26 cellular contexts compared by ENCODE assay signal in the genomic region with DNA sequence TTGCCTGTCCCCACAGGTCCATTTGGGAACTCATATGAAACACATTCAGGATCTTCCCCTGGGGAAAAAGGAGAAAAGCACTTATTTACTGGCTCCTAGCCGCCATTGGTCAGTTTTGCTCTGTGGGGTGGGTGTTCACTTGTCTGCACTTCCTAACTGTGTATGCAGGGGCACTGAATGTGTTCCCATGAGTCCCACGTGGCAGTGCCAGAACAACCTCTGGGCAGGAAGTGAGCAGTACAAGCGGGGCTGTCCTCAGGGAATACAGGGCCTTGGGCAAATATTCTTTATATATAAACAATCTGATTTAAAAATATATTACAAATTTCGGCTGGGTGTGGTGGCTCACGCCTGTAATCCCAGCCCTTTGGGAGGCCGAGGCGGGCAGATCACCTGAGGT. TPM values are rescaled to one million over a fixed set of nuclear protein-coding genes. Genes with fewer than 3 reads are reported as not detected.
"Had no signal": no experiment of that assay in that cellular context is flagged by ENCODE, and none has a peak within 500 bp of the region (broad histone marks: within the 10 kb centered on the region; RNA-seq: fewer than 3 reads in every experiment).

No MANE protein-coding gene starts in this region.

- H3K9me2 ChIP-seq: SK-N-SH had no signal

- H3K4me1 Mint-ChIP-seq: IgD-negative memory B cell, T-cell had no signal

- H3K4me3 Mint-ChIP-seq: T-cell; T-helper 1 cell treated with Interleukin-12 subunit alpha and Interleukin-12 subunit beta and Interleukin-4 antibody, amounts not matched to agents 30 μg/mL and 1 μg/mL, for 36 hours had no signal

- H3K9me3 Mint-ChIP-seq: T-cell; T-helper 1 cell treated with Interleukin-12 subunit alpha and Interleukin-12 subunit beta and Interleukin-4 antibody, amounts not matched to agents 30 μg/mL and 1 μg/mL, for 36 hours had no signal

- H3K4me2 ChIP-seq: KMS-11, SK-N-SH had no signal

- DNase-seq: Kasumi-1, MV-4-11, NCI-H1092, NCI-H1105 treated with DMSO at 0.1 percent for 48 hours, NCI-H1436, NCI-H187, NCI-H2029, NCI-H2081 treated with DMSO at 0.1 percent for 48 hours, NCI-H2171 treated with DMSO at 0.1 percent for 48 hours, NCI-H345, NCI-H446 treated with DMSO at 0.1 percent for 48 hours, NCI-H524, NCI-H526 treated with DMSO at 0.1 percent for 48 hours, NCI-H774, Right ventricle myocardium superior, RPMI8226, SIG-M5, SK-N-SH, SW 1271, T-cell had no signal

- ATAC-seq: K562, T-cell had no signal

- H3K4me3 ChIP-seq: K562, SJSA1 had no signal

- H3K27ac Mint-ChIP-seq: IgD-negative memory B cell; T-cell; T-helper 1 cell treated with Interleukin-12 subunit alpha and Interleukin-12 subunit beta and Interleukin-4 antibody, amounts not matched to agents 30 μg/mL and 1 μg/mL, for 36 hours had no signal

- H3K36me3 Mint-ChIP-seq: IgD-negative memory B cell, T-cell had no signal

- H3K9me3 ChIP-seq: SJSA1, SK-N-SH had no signal

- H3K4me1 ChIP-seq: SJSA1 had no signal

- H3K27ac ChIP-seq: HL-60, KMS-11, SJSA1 had no signal

- H3K27me3 ChIP-seq: SJSA1 had no signal

- H3K36me3 ChIP-seq: SJSA1 had no signal

- H3K9ac ChIP-seq: KMS-11, SK-N-SH had no signal

RNA-seq across cellular contexts. Expression of a gene that starts 21.8 kb away (rescaled TPM):
- polyA plus RNA-seq: IgD-negative memory B cell had no signal
